In genomic region chr10:119029613-119030420, GRCh38 we compare ENCODE assay signal across 8 cellular contexts. TPM values are rescaled to one million over a fixed set of nuclear protein-coding genes. Genes with fewer than 3 reads are reported as not detected.
DNase-seq lines count a peak whose midpoint lies in the region; ATAC-seq and TF ChIP-seq lines count a peak whose summit lies in the region.

TSS of gene NANOS1 (plus strand) at chr10:119029714. CDS start at chr10:119029802, 88 bp downstream.

- peak in 1 of 2 experiments; percentile 52 for DNase-seq in HAP-1 (ENCODE audit: low spot score in 2 of 2)
- peak; percentile 76 for DNase-seq in NB4 (ENCODE audit: low read depth)
- DNase-seq in activated naive CD8-positive, alpha-beta T cell treated with anti-CD3 and anti-CD28 coated beads, Interleukin-2, amount 10 ng/mL, durations not matched to agents 7 days and 5 days = no peak
- peak; percentile 20 for DNase-seq in stimulated activated CD4-positive, alpha-beta T cell treated with anti-CD3 and anti-CD28 coated beads, Interleukin-12 subunit alpha, Interleukin-12 subunit beta, amount 100 ng/mL, for 4 hours
- DNase-seq in foreskin melanocyte = no peak
- no peak for DNase-seq in HT-29 (ENCODE audit: low spot score)

- peak; percentile 8 for ATAC-seq in GM18517 (IDR thresholded peaks at IDR 0.05; ENCODE audit: unreplicated experiment)
- ATAC-seq in activated naive CD8-positive, alpha-beta T cell treated with anti-CD3 and anti-CD28 coated beads, Interleukin-2, amount 10 ng/mL, durations not matched to agents 7 days and 5 days (ENCODE audit: low read depth) = peak; percentile 10

- peak within 1 kb of the TSS; percentile 29 for H3K4me3 ChIP-seq in HAP-1
- H3K4me3 ChIP-seq in NB4 (ENCODE audit: low read depth, low read length) = peak within 1 kb of the TSS; percentile 71
- H3K4me3 ChIP-seq in iPS-18a (ENCODE audit: low read length) = peak within 1 kb of the TSS; percentile 59

- no peak for TF ChIP-seq CTCF in NB4 (IDR thresholded peaks at IDR 0.05; ENCODE audit: low read depth, low read length)

- no peaks in the 10 kb centered on the region; the same call in 1 of the 2 replicates for H3K9me3 ChIP-seq in HAP-1
- no peaks in the 10 kb centered on the region for H3K9me3 ChIP-seq in iPS-18a (ENCODE audit: control insufficient read depth, low read depth, low read length)

- H3K36me3 ChIP-seq in HAP-1 (replicated peaks) (peaks cover 28% of the 10 kb centered on the region), iPS-18a (ENCODE audit: control insufficient read depth, low read depth, low read length) (peaks cover 19% of the 10 kb centered on the region)

- H3K9ac ChIP-seq in iPS-18a (ENCODE audit: low read length) = no peak within 1 kb of the TSS

- peak within 1 kb of the TSS; percentile 63 for H3K4me3 Mint-ChIP-seq in activated naive CD8-positive, alpha-beta T cell treated with anti-CD3 and anti-CD28 coated beads, Interleukin-2, amount 10 ng/mL, durations not matched to agents 7 days and 5 days

- H3K27ac Mint-ChIP-seq in activated naive CD8-positive, alpha-beta T cell treated with anti-CD3 and anti-CD28 coated beads, Interleukin-2, amount 10 ng/mL, durations not matched to agents 7 days and 5 days = no peak within 1 kb of the TSS

- peak; percentile 68 for TF ChIP-seq POLR2A in NB4 (IDR thresholded peaks at IDR 0.05; ENCODE audit: extremely low read depth, insufficient read length)

- POLR2A ChIA-PET in activated naive CD8-positive, alpha-beta T cell treated with anti-CD3 and anti-CD28 coated beads, Interleukin-2, amount 10 ng/mL, durations not matched to agents 7 days and 5 days (lab: Charles Lee) = interaction anchor here (1.6 kb wide), 1 partner anchor 74 kb away, joined by 4 read pairs; the partner anchor contains the start of gene DENND10

- no peak within 1 kb of the TSS for H3K27ac ChIP-seq in iPS-18a (ENCODE audit: low read length)

- H3K36me3 Mint-ChIP-seq in activated naive CD8-positive, alpha-beta T cell treated with anti-CD3 and anti-CD28 coated beads, Interleukin-2, amount 10 ng/mL, durations not matched to agents 7 days and 5 days = peaks cover 16% of the 10 kb centered on the region

- H3K27me3 ChIP-seq in HAP-1 (ENCODE audit: low read depth) = no peaks in the 10 kb centered on the region
- H3K27me3 ChIP-seq in iPS-18a (ENCODE audit: control insufficient read depth, insufficient read depth, low read length) = no peaks in the 10 kb centered on the region

- H3K4me1 Mint-ChIP-seq in activated naive CD8-positive, alpha-beta T cell treated with anti-CD3 and anti-CD28 coated beads, Interleukin-2, amount 10 ng/mL, durations not matched to agents 7 days and 5 days = peaks cover 14% of the 10 kb centered on the region

- H3K9me3 Mint-ChIP-seq in activated naive CD8-positive, alpha-beta T cell treated with anti-CD3 and anti-CD28 coated beads, Interleukin-2, amount 10 ng/mL, durations not matched to agents 7 days and 5 days = no peaks in the 10 kb centered on the region

- H3K27me3 Mint-ChIP-seq in activated naive CD8-positive, alpha-beta T cell treated with anti-CD3 and anti-CD28 coated beads, Interleukin-2, amount 10 ng/mL, durations not matched to agents 7 days and 5 days = peaks cover 13% of the 10 kb centered on the region

- H3K4me1 ChIP-seq in HAP-1 (peaks cover 10% of the 10 kb centered on the region), iPS-18a (ENCODE audit: control insufficient read depth, low read depth, low read length) (peaks cover 8% of the 10 kb centered on the region)

- in situ Hi-C loops in HAP-1 (cut with MboI; ENCODE audit: low sequenced_read_pairs) = loop anchor here (10.0 kb wide), 1 partner anchor 465 kb away; no protein-coding TSS in a partner anchor

RNA-seq across cellular contexts. Expression of gene NANOS1, which starts in this region (rescaled TPM):
- under 1 TPM; 0.45 to 0.55 TPM for total RNA-seq in activated naive CD8-positive, alpha-beta T cell treated with anti-CD3 and anti-CD28 coated beads, Interleukin-2, amount 10 ng/mL, durations not matched to agents 7 days and 5 days
- 3.1 and 4.8 TPM in 2 replicates for total RNA-seq in HT-29 (2014; rRNA removed; shearing (Covaris generic))

Comparison
In these comparisons a context has a peak if more than half of its experiments do, and no peak if none do; other contexts are left out.
1. Peak in ATAC-seq in activated naive CD8-positive, alpha-beta T cell treated with anti-CD3 and anti-CD28 coated beads, Interleukin-2, amount 10 ng/mL, durations not matched to agents 7 days and 5 days; RNA of the gene not detected or under 1 TPM.
2. DNase-seq: peak in NB4 (single experiment) and stimulated activated CD4-positive, alpha-beta T cell treated with anti-CD3 and anti-CD28 coated beads, Interleukin-12 subunit alpha, Interleukin-12 subunit beta, amount 100 ng/mL, for 4 hours (single experiment); none in activated naive CD8-positive, alpha-beta T cell treated with anti-CD3 and anti-CD28 coated beads, Interleukin-2, amount 10 ng/mL, durations not matched to agents 7 days and 5 days (single experiment), foreskin melanocyte (single experiment) and HT-29 (single experiment).
3. Peak in every context shown above with its lines, with median percentiles within 50 percentile points of each other: H3K4me3 ChIP-seq.